In the genomic region with DNA sequence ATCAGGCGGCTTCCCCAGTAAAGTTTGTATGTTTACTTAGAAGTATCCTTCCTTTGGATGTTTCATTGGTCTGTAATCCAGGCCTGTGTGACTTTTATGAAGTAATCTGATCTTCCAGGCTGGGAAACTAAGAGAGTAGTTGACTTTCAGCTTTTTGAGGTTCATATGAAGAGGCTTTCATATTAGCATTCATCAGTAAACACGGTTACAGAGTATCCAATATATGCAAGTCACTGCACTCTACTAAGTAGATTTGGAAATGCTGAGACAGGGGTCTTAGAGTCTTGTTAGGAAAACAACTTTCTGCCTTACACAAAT, we compare ENCODE assay signal across 8 cellular contexts. TPM values are rescaled to one million over a fixed set of nuclear protein-coding genes. Genes with fewer than 3 reads are reported as not detected.
DNase-seq lines count a peak whose midpoint lies in the region; ATAC-seq and TF ChIP-seq lines count a peak whose summit lies in the region.

No MANE protein-coding gene starts in this region.

- ATAC-seq in left ventricle myocardium superior (no peak), upper lobe of right lung (no peak), HG03025 (IDR thresholded peaks at IDR 0.05; ENCODE audit: low FRiP score, unreplicated experiment) (no peak), GM21447 (IDR thresholded peaks at IDR 0.05; ENCODE audit: unreplicated experiment) (no peak)

- no peaks in the 10 kb centered on the region for H3K9me3 ChIP-seq in left ventricle myocardium inferior (replicated peaks)
- no peaks in the 10 kb centered on the region for H3K9me3 ChIP-seq in upper lobe of right lung

- H3K4me3 ChIP-seq in left ventricle myocardium inferior (peak overlapping the region; percentile 92), lower leg skin (ENCODE audit: low read depth, poor library complexity, severe bottlenecking) (peak overlapping the region; percentile 92), upper lobe of right lung (peak overlapping the region; percentile 75)

- no peak for TF ChIP-seq POLR2A in lower leg skin (IDR thresholded peaks at IDR 0.05)

- TF ChIP-seq CTCF in left ventricle myocardium inferior (IDR thresholded peaks at IDR 0.05; ENCODE audit: borderline replicate concordance), result no peak
- no peak for TF ChIP-seq CTCF in lower leg skin (IDR thresholded peaks at IDR 0.05)
- no peak for TF ChIP-seq CTCF in upper lobe of right lung (IDR thresholded peaks at IDR 0.05)

- H3K27me3 ChIP-seq in left ventricle myocardium inferior (ENCODE audit: low read depth) (no peaks in the 10 kb centered on the region), upper lobe of right lung (no peaks in the 10 kb centered on the region)

- WGBS in lower leg skin, 2 donors, result 0 to 4% methylated on average over 2 of the region's 2 CpGs

- H3K36me3 ChIP-seq in left ventricle myocardium inferior (peaks cover 20% of the 10 kb centered on the region), upper lobe of right lung (peaks cover 13% of the 10 kb centered on the region)

- peaks cover 33% of the 10 kb centered on the region for H3K4me1 ChIP-seq in left ventricle myocardium inferior
- H3K4me1 ChIP-seq in upper lobe of right lung, result peaks cover 23% of the 10 kb centered on the region

- intact Hi-C loops in left ventricle myocardium inferior (cut with micrococcal nuclease), result no loop called here
- intact Hi-C loops in left ventricle myocardium superior (cut with micrococcal nuclease), result no loop called here
- intact Hi-C loops in lower leg skin (cut with DNase I; ENCODE audit: low total_unique reads), result no loop called here
- intact Hi-C loops in upper lobe of right lung (cut with DNase I), result no loop called here

- DNase-seq in left ventricle myocardium inferior, result no peak
- DNase-seq in left ventricle myocardium superior, result no peak
- DNase-seq in amniotic epithelial cell (ENCODE audit: low read depth), result peak; percentile 36
- no peak for DNase-seq in lower leg skin (ENCODE audit: low spot score in 2 of 2)
- DNase-seq in upper lobe of right lung, result no peak
- DNase-seq in globus pallidus (ENCODE audit: low spot score), result no peak

- H3K27ac ChIP-seq in left ventricle myocardium inferior (replicated peaks) (peak overlapping the region; percentile 97), upper lobe of right lung (peak overlapping the region; percentile 94)

RNA-seq across cellular contexts. Expression of gene DNAJC21, which starts 1.1 kb away (rescaled TPM):
- 55.5 TPM for total RNA-seq in left ventricle myocardium inferior
- 54.8 TPM for total RNA-seq in left ventricle myocardium superior
- 10 to 100 TPM; 18.3 to 41.6 (median 31.8) TPM for total RNA-seq in lower leg skin
- total RNA-seq in upper lobe of right lung, result 57.7 TPM

RNA-seq across cellular contexts. Expression of gene BRIX1, which starts 15.0 kb away (rescaled TPM):
- total RNA-seq in left ventricle myocardium inferior (10.5 TPM), left ventricle myocardium superior (10.5 TPM), lower leg skin (10 to 100 TPM; 13.4 to 23.7 (median 20.3) TPM), upper lobe of right lung (19.8 TPM)

RNA-seq across cellular contexts. Expression of gene RAD1, which starts 15.2 kb away (rescaled TPM):
- total RNA-seq in left ventricle myocardium inferior (28.2 TPM), left ventricle myocardium superior (23.7 TPM), lower leg skin (10 to 100 TPM; 10.6 to 27.0 (median 14.6) TPM), upper lobe of right lung (29.1 TPM)
